In the genomic region with DNA sequence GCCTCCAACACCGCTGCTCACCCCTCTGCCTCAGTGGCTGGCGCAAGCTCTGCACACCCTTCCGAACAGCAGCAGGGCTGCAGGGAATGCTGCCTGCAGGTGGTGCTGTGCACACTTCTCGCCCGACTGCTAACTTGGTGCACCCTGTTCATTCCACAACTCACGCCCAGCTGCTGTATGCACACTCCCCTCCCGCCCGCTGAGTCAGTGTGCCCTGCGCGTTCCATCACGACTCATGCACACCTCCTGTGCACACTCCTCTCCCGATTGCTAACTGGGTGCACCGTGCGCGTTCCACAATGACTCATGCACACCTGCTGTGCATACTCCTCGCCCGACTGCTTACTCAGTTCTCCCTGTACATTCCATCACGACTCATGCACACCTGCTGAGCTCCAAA, we compare ENCODE assay signal across 9 cellular contexts. TPM values are rescaled to one million over a fixed set of nuclear protein-coding genes. Genes with fewer than 3 reads are reported as not detected.
A peak's percentile ranks its signal among the peaks of the same experiment; 100 is the strongest.
DNase-seq lines count a peak whose midpoint lies in the region; ATAC-seq and TF ChIP-seq lines count a peak whose summit lies in the region.
"Had no signal": no experiment of that assay in that cellular context is flagged by ENCODE, and none has a peak within 500 bp of the region (broad histone marks: within the 10 kb centered on the region; RNA-seq: fewer than 3 reads in every experiment).

No MANE protein-coding gene starts in this region.

- no peak overlapping the region for H3K27ac ChIP-seq in transverse colon

- no peak for TF ChIP-seq POLR2A in transverse colon (IDR thresholded peaks at IDR 0.05)

- no peaks in the 10 kb centered on the region for H3K36me3 ChIP-seq in transverse colon

- peak; percentile 25 for DNase-seq in activated T-cell treated with anti-CD3 and anti-CD28 coated beads for 48 hours (ENCODE audit: low read depth)
- no peak for DNase-seq in activated T-cell treated with anti-CD3 and anti-CD28 coated beads for 4 hours
- DNase-seq in Kasumi-1 (lab: John Stamatoyannopoulos, UW) = peak; percentile 75 to 76
- no peak for DNase-seq in glutamatergic neuron
- peak; percentile 11 for DNase-seq in transverse colon
- no peak for DNase-seq in NCI-H748 (lab: John Stamatoyannopoulos, UW; ENCODE audit: unreplicated experiment)
- DNase-seq in SIG-M5 (lab: John Stamatoyannopoulos, UW) = no peak
- DNase-seq: CD4-positive, alpha-beta memory T cell had no signal

- no peaks in the 10 kb centered on the region for H3K27me3 Mint-ChIP-seq in glutamatergic neuron (ENCODE audit: unreplicated experiment)

- H3K4me1 Mint-ChIP-seq in glutamatergic neuron (ENCODE audit: low read depth, unreplicated experiment) = peaks cover 14% of the 10 kb centered on the region
- H3K4me1 Mint-ChIP-seq: CD4-positive, alpha-beta memory T cell had no signal

- intact Hi-C loops in transverse colon (cut with DNase I; ENCODE audit: low total_unique reads) = no loop called here

- ATAC-seq in GM21825 (IDR thresholded peaks at IDR 0.05; ENCODE audit: unreplicated experiment) = no peak

- 37% methylated on average over 18 of the region's 18 CpGs; no CpG with 5 or more reads in 1 of the 2 donors for WGBS in transverse colon (ENCODE audit: low coverage in 1 of 2), 2 donors

- H3K27me3 ChIP-seq in transverse colon = no peaks in the 10 kb centered on the region

- H3K36me3 Mint-ChIP-seq in glutamatergic neuron (ENCODE audit: unreplicated experiment) = peaks cover 9% of the 10 kb centered on the region

- H3K4me1 ChIP-seq in transverse colon = no peaks in the 10 kb centered on the region

- in situ Hi-C loops in transverse colon (cut with MboI; ENCODE audit: low pct_ligation_motif_present in 1 of 4, low pct_unique_long_range_greater_than_20kb in 1 of 4, low sequenced_read_pairs in 3 of 4) = no loop called here

- TF ChIP-seq CTCF in glutamatergic neuron (IDR thresholded peaks at IDR 0.05; ENCODE audit: partially characterized antibody, unreplicated experiment) (no peak), transverse colon (IDR thresholded peaks at IDR 0.05) (no peak)

- no peaks in the 10 kb centered on the region for H3K9me3 ChIP-seq in transverse colon

- peaks cover 2% of the 10 kb centered on the region for H3K9me3 Mint-ChIP-seq in glutamatergic neuron (ENCODE audit: unreplicated experiment)

- H3K4me3 ChIP-seq in transverse colon = no peak overlapping the region

- no peak overlapping the region for H3K27ac Mint-ChIP-seq in glutamatergic neuron (ENCODE audit: unreplicated experiment)
- H3K27ac Mint-ChIP-seq: CD4-positive, alpha-beta memory T cell had no signal

- H3K4me3 Mint-ChIP-seq in glutamatergic neuron (ENCODE audit: unreplicated experiment) = peak overlapping the region; percentile 3
- H3K4me3 Mint-ChIP-seq: CD4-positive, alpha-beta memory T cell had no signal

- TF ChIP-seq EP300 in transverse colon (IDR thresholded peaks at IDR 0.05; ENCODE audit: low read depth) = no peak

RNA-seq across cellular contexts. Expression of a gene that starts 21.5 kb away (rescaled TPM):
- total RNA-seq in glutamatergic neuron (ENCODE audit: unreplicated experiment) = 20.6 TPM
- 1 to 10 TPM in 3 of 4 donors, under 1 TPM in 1; 0.80 to 4.9 (median 2.3) TPM for total RNA-seq in transverse colon

Comparison
In these comparisons a context has a peak if more than half of its experiments do, and no peak if none do; other contexts are left out.
1. DNase-seq: peak in activated T-cell treated with anti-CD3 and anti-CD28 coated beads for 48 hours (single experiment), Kasumi-1 (2 of 2) and transverse colon (single experiment); none in activated T-cell treated with anti-CD3 and anti-CD28 coated beads for 4 hours (single experiment), glutamatergic neuron (single experiment), NCI-H748 (single experiment) and SIG-M5 (single experiment).